In genomic region chr5:32173394-32174010, GRCh38 we compare ENCODE assay signal across 1 cellular context.
TF ChIP-seq lines count a peak whose summit lies in the region.

No MANE protein-coding gene starts in this region.

TF ChIP-seq in GM12878, 131 proteins besides CTCF, POLR2A, EP300 and RAD21 (continued from another document):
- TF ChIP-seq ATF2 (IDR thresholded peaks at IDR 0.05; ENCODE audit: low read length) (no peak), MAX (IDR thresholded peaks at IDR 0.05; ENCODE audit: low read depth, low read length) (no peak), ZBED1 (IDR thresholded peaks at IDR 0.05; ENCODE audit: borderline replicate concordance) (no peak), TBL1XR1 (IDR thresholded peaks at IDR 0.05; ENCODE audit: low read depth, low read length) (no peak), SIN3A (IDR thresholded peaks at IDR 0.05; ENCODE audit: low read depth, low read length) (peak; percentile 38; the same call in 1 of the 2 replicates), ETV6 (conservative IDR thresholded peaks at IDR 0.05 in 1 of 2, IDR thresholded peaks at IDR 0.05 in 1 of 2; ENCODE audit: borderline replicate concordance in 1 of 2, low read depth in 1 of 2) (no peak), FOXM1 (IDR thresholded peaks at IDR 0.05; ENCODE audit: low read depth, low read length) (no peak), RELB (IDR thresholded peaks at IDR 0.05; ENCODE audit: low read depth) (peak; percentile 50; the same call in 1 of the 2 replicates), ZSCAN29 (IDR thresholded peaks at IDR 0.05) (peak; percentile 94), HCFC1 (IDR thresholded peaks at IDR 0.05; ENCODE audit: low read length) (no peak), SRF (IDR thresholded peaks at IDR 0.05; ENCODE audit: low read depth in 2 of 2, low read length in 2 of 2) (0 out of 4 replicates have a peak, but pooled peaks of 1 of the 2 experiments have one; percentile 4), FOXK2 (IDR thresholded peaks at IDR 0.05) (no peak), RUNX3 (IDR thresholded peaks at IDR 0.05; ENCODE audit: low read length) (no peak; the same call in 1 of the 2 replicates), TCF3 (IDR thresholded peaks at IDR 0.05; ENCODE audit: borderline replicate concordance, insufficient read depth, low read depth, low read length) (no peak), IKZF2 (IDR thresholded peaks at IDR 0.05) (peak in 1 of 2 experiments; percentile 42; a peak in 1 of 4 replicates), ATF7 (IDR thresholded peaks at IDR 0.05; ENCODE audit: low read depth) (peak; percentile 14; the same call in 1 of the 2 replicates), NKRF (conservative IDR thresholded peaks at IDR 0.05) (peak; percentile 40; the same call in 1 of the 2 replicates), MLLT1 (IDR thresholded peaks at IDR 0.05) (peak; percentile 26), CUX1 (IDR thresholded peaks at IDR 0.05; ENCODE audit: insufficient replicate concordance, low read depth, low read length) (no peak), PAX5 (IDR thresholded peaks at IDR 0.05; ENCODE audit: borderline replicate concordance, low read depth, low read length) (no peak), POU2F2 (IDR thresholded peaks at IDR 0.05; ENCODE audit: borderline replicate concordance, low read depth, low read length) (no peak), CHD1 (IDR thresholded peaks at IDR 0.05; ENCODE audit: low read depth, low read length) (no peak), NRF1 (conservative IDR thresholded peaks at IDR 0.05; ENCODE audit: low read depth, low read length) (no peak), PBX3 (IDR thresholded peaks at IDR 0.05; ENCODE audit: insufficient replicate concordance, low read depth, low read length) (no peak), IKZF1 (conservative IDR thresholded peaks at IDR 0.05) (no peak), ZNF207 (IDR thresholded peaks at IDR 0.05; ENCODE audit: borderline replicate concordance) (no peak), BRCA1 (IDR thresholded peaks at IDR 0.05; ENCODE audit: low read depth, low read length) (no peak), BMI1 (IDR thresholded peaks at IDR 0.05; ENCODE audit: borderline replicate concordance) (no peak), KDM1A (IDR thresholded peaks at IDR 0.05; ENCODE audit: borderline replicate concordance) (no peak), SPI1 (IDR thresholded peaks at IDR 0.05; ENCODE audit: borderline replicate concordance, insufficient read depth, low read depth, low read length) (peak; percentile 23; the same call in 1 of the 2 replicates), HDAC2 (IDR thresholded peaks at IDR 0.05) (no peak), CEBPZ (IDR thresholded peaks at IDR 0.05; ENCODE audit: low read depth, low read length) (no peak), NBN (IDR thresholded peaks at IDR 0.05) (0 out of 2 replicates have a peak, but pooled peaks have one; percentile 13)
